Comparison of ENCODE assay signal across 1 cellular context in the genomic region with DNA sequence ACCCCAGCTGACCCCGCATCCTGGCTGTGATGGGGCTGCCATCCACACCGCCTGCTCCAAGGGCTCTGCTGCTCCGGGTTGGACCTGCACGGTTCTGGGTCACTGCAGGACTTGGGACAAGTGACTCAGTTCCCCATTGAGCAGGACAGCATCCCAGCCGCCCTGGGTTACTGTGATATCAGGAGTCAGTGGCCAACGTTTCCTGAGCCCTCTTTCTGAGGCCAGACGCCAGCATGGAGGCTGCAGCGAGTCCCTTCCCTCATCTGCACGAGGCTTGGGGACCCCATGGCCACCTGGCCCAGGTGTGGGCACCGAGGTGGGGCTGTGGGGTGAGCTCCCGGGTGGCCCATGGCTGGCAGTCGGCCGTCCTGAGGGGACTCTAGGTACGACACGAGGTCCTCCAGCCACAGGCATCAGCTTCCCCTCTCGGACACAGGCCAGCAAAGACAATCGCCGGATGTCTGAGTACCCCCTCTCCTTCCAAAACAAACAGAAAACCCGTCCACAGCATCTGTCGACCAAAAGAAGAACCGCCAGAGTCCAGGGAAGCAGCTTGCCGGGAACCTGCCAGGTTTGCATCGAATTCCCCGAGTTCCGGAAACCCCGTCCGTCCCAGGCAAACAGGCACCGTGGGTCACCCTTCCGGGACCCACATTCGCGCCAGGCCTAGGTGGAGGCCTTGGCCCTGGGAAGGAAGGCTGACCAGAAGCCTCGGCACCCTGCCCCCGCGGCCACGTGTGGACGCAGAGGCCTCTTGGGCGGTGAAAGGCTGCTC.
TF ChIP-seq lines count a peak whose summit lies in the region.

No MANE protein-coding gene starts in this region.

TF ChIP-seq in GM23338, 12 proteins besides CTCF, POLR2A, EP300 and RAD21 (continued from another document):
- no peak for TF ChIP-seq REST (IDR thresholded peaks at IDR 0.05; ENCODE audit: unreplicated experiment)
- TF ChIP-seq CREB1 (CRISPR knock-in tag; IDR thresholded peaks at IDR 0.05; ENCODE audit: low read depth) = no peak
- no peak for TF ChIP-seq EZH2phosphoT487 (IDR thresholded peaks at IDR 0.05; ENCODE audit: unreplicated experiment)
- TF ChIP-seq STAT1 (IDR thresholded peaks at IDR 0.05; ENCODE audit: unreplicated experiment) = no peak
- TF ChIP-seq EZH2 (IDR thresholded peaks at IDR 0.05; ENCODE audit: low read depth, unreplicated experiment) = no peak
